Comparison of ENCODE assay signal across 8 cellular contexts in the genomic region with DNA sequence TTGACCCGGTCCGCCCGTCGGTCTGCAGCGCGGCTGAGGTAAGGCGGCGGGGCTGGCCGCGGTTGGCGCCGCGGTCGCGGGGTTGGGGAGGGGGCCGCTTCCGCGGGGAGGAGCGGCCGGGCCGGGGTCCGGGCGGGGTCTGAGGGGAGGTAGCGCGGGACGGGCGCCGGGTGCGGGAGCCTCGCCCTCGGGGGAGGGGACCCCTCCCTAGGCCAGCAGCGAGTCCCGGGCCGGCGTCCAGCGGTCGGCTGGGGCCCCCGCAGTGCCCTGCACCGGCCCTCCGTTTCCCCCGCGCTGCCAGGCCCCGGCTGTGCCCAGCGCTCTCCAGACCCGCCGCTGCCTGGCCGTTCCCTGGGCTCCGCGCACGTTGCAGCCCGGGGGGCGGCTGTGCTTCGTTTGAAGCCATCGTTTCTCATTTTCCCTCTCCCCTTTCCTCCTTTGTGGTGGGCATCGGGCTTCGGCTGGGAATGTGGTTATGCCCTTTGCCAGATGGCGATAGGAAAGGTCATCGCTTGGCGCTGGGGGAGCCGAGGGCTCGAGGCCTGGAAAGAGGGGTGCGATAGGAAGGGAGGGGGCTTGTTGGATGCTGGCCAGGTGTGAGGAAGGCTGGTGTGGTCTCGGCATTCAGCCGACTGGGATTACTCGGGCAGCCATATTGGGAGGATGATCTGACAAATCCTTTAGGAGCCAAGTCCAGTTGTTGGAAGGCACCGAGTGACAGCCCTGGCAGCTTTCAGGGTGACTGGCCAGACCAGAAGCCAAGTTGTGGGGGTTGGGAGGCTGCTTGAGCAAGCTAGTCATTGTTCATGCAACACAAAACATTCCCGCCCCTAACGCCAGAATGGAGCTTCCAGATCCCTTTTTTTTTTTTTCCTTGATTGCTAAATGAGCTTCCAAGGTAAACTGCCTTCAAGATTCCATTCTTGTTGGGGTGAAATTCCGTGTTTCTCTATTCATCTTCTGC. TPM values are rescaled to one million over a fixed set of nuclear protein-coding genes. Genes with fewer than 3 reads are reported as not detected.
DNase-seq lines count a peak whose midpoint lies in the region; ATAC-seq and TF ChIP-seq lines count a peak whose summit lies in the region.

No MANE protein-coding gene starts in this region.

- H3K36me3 ChIP-seq in OCI-LY1 (ENCODE audit: insufficient read depth, low read length), result no peaks in the 10 kb centered on the region

- peak overlapping the region; percentile 72 for H3K4me3 Mint-ChIP-seq in activated naive CD8-positive, alpha-beta T cell treated with anti-CD3 and anti-CD28 coated beads, Interleukin-2, amount 10 ng/mL, durations not matched to agents 7 days and 5 days
- peak overlapping the region; percentile 95 for H3K4me3 Mint-ChIP-seq in neural crest cell

- H3K9me2 ChIP-seq in OCI-LY1 (ENCODE audit: low read depth, low read length), result no peaks in the 10 kb centered on the region

- H3K9ac ChIP-seq in OCI-LY1 (ENCODE audit: low read length), result peak overlapping the region; percentile 47; the same call in 1 of the 2 replicates

- H3K4me1 Mint-ChIP-seq in activated naive CD8-positive, alpha-beta T cell treated with anti-CD3 and anti-CD28 coated beads, Interleukin-2, amount 10 ng/mL, durations not matched to agents 7 days and 5 days, result peaks cover 27% of the 10 kb centered on the region
- H3K4me1 Mint-ChIP-seq in neural crest cell, result peaks cover 42% of the 10 kb centered on the region

- H3K4me2 ChIP-seq in OCI-LY1 (ENCODE audit: low read length), result peak overlapping the region; percentile 80

- no peaks in the 10 kb centered on the region for H3F3A ChIP-seq in OCI-LY1 (ENCODE audit: insufficient read depth, low read length)

- no peaks in the 10 kb centered on the region for H3K79me2 ChIP-seq in OCI-LY1 (ENCODE audit: insufficient read depth, low read length)

- H3K27ac Mint-ChIP-seq in activated naive CD8-positive, alpha-beta T cell treated with anti-CD3 and anti-CD28 coated beads, Interleukin-2, amount 10 ng/mL, durations not matched to agents 7 days and 5 days, result peak overlapping the region; percentile 57
- H3K27ac Mint-ChIP-seq in neural crest cell (ENCODE audit: unreplicated experiment), result peak overlapping the region; percentile 97

- H3K4me1 ChIP-seq in OCI-LY1 (ENCODE audit: insufficient read depth, low read length, severe bottlenecking), result peaks cover 15% of the 10 kb centered on the region

- POLR2A ChIA-PET in activated naive CD8-positive, alpha-beta T cell treated with anti-CD3 and anti-CD28 coated beads, Interleukin-2, amount 10 ng/mL, durations not matched to agents 7 days and 5 days (lab: Charles Lee), result interaction anchor here (0.5 to 1.3 kb wide), 2 partner anchors 219 to 1064 kb away, joined by 3 read pairs; partner anchors contain the start of gene CENPS

- H3K36me3 Mint-ChIP-seq in activated naive CD8-positive, alpha-beta T cell treated with anti-CD3 and anti-CD28 coated beads, Interleukin-2, amount 10 ng/mL, durations not matched to agents 7 days and 5 days, result no peaks in the 10 kb centered on the region
- H3K36me3 Mint-ChIP-seq in neural crest cell (ENCODE audit: low read depth), result no peaks in the 10 kb centered on the region

- H2AFZ ChIP-seq in OCI-LY1 (ENCODE audit: low read length), result no peak overlapping the region

- H3K27ac ChIP-seq in OCI-LY1 (ENCODE audit: low read depth, low read length, poor library complexity, severe bottlenecking), result no peak overlapping the region

- H3K27me3 Mint-ChIP-seq in activated naive CD8-positive, alpha-beta T cell treated with anti-CD3 and anti-CD28 coated beads, Interleukin-2, amount 10 ng/mL, durations not matched to agents 7 days and 5 days, result peaks cover 9% of the 10 kb centered on the region
- no peaks in the 10 kb centered on the region for H3K27me3 Mint-ChIP-seq in neural crest cell (ENCODE audit: low read depth)

- TF ChIP-seq CTCF in OCI-LY1 (IDR thresholded peaks at IDR 0.05; ENCODE audit: low read length), result no peak
- no peak for TF ChIP-seq CTCF in neural crest cell (conservative IDR thresholded peaks at IDR 0.05)

- H3K9me3 ChIP-seq in OCI-LY1 (ENCODE audit: low read length), result no peaks in the 10 kb centered on the region

- no peaks in the 10 kb centered on the region for H3K9me3 Mint-ChIP-seq in activated naive CD8-positive, alpha-beta T cell treated with anti-CD3 and anti-CD28 coated beads, Interleukin-2, amount 10 ng/mL, durations not matched to agents 7 days and 5 days
- H3K9me3 Mint-ChIP-seq in neural crest cell, result no peaks in the 10 kb centered on the region

- peak overlapping the region; percentile 67 for H3K4me3 ChIP-seq in OCI-LY1 (ENCODE audit: low read depth, low read length, poor library complexity, severe bottlenecking)

- ATAC-seq in HG03139 (IDR thresholded peaks at IDR 0.05; ENCODE audit: unreplicated experiment), result peak; percentile 12
- ATAC-seq in activated naive CD8-positive, alpha-beta T cell treated with anti-CD3 and anti-CD28 coated beads, Interleukin-2, amount 10 ng/mL, durations not matched to agents 7 days and 5 days (ENCODE audit: low read depth), result no peak

- no peaks in the 10 kb centered on the region for H4K20me1 ChIP-seq in OCI-LY1 (ENCODE audit: insufficient read depth, low read length)

- DNase-seq in stimulated activated CD4-positive, alpha-beta T cell treated with anti-CD3 and anti-CD28 coated beads, Interleukin-15, amount 100 ng/mL, for 24 hours, result peak; percentile 53
- no peak for DNase-seq in stimulated activated CD4-positive, alpha-beta T cell treated with anti-CD3 and anti-CD28 coated beads, Interleukin-12 subunit alpha, Interleukin-12 subunit beta, amount 100 ng/mL, for 4 hours
- peak; percentile 45 for DNase-seq in activated naive CD8-positive, alpha-beta T cell treated with anti-CD3 and anti-CD28 coated beads, Interleukin-2, amount 10 ng/mL, durations not matched to agents 7 days and 5 days
- peak; percentile 85 for DNase-seq in glomerular visceral epithelial cell (ENCODE audit: extremely low spot score)
- peak; percentile 37 for DNase-seq in neural crest cell (ENCODE audit: low read depth, low spot score)
- no peak for DNase-seq in NK-92 (lab: John Stamatoyannopoulos, UW; ENCODE audit: unreplicated experiment)

- H3K27me3 ChIP-seq in OCI-LY1 (ENCODE audit: insufficient read depth, low read length), result peaks cover 5% of the 10 kb centered on the region; the same call in 1 of the 2 replicates

RNA-seq across cellular contexts. Expression of gene KIF1B, which starts 0.8 kb away (rescaled TPM):
- 10 to 100 TPM; 13.4 to 13.9 TPM for total RNA-seq in activated naive CD8-positive, alpha-beta T cell treated with anti-CD3 and anti-CD28 coated beads, Interleukin-2, amount 10 ng/mL, durations not matched to agents 7 days and 5 days
- 113 and 116 TPM in 2 replicates for total RNA-seq in neural crest cell

Comparison
In these comparisons a context has a peak if more than half of its experiments do, and no peak if none do; other contexts are left out.
1. DNase-seq: peak in stimulated activated CD4-positive, alpha-beta T cell treated with anti-CD3 and anti-CD28 coated beads, Interleukin-15, amount 100 ng/mL, for 24 hours (single experiment), activated naive CD8-positive, alpha-beta T cell treated with anti-CD3 and anti-CD28 coated beads, Interleukin-2, amount 10 ng/mL, durations not matched to agents 7 days and 5 days (single experiment), glomerular visceral epithelial cell (single experiment) and neural crest cell (single experiment); none in stimulated activated CD4-positive, alpha-beta T cell treated with anti-CD3 and anti-CD28 coated beads, Interleukin-12 subunit alpha, Interleukin-12 subunit beta, amount 100 ng/mL, for 4 hours (single experiment) and NK-92 (single experiment).